ENCODE assay signal across 2 cellular contexts in the genomic region with DNA sequence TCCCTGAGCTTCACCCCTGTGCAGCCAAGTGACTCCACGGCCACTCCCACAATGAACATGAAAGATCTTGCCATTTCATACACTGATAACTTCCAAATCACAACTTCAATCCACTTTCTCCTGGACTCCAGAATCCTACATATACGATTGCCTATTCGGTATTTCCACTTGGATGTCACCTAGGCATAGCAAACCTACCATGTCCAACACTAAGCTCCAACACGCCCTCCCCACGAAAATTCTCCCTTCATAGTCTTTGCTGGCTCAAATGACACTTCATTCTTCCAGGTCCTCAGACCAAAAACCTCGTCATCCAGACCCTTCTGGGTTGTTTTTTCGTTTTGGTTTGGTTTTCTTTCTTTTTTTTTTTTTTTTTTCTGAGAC.
TF ChIP-seq lines count a peak whose summit lies in the region.

No MANE protein-coding gene starts in this region.

TF ChIP-seq in GM12878, 131 proteins besides CTCF, POLR2A, EP300 and RAD21:
- no peak for TF ChIP-seq SREBF2 (IDR thresholded peaks at IDR 0.05; ENCODE audit: low read length)
- TF ChIP-seq, protein P1, sequence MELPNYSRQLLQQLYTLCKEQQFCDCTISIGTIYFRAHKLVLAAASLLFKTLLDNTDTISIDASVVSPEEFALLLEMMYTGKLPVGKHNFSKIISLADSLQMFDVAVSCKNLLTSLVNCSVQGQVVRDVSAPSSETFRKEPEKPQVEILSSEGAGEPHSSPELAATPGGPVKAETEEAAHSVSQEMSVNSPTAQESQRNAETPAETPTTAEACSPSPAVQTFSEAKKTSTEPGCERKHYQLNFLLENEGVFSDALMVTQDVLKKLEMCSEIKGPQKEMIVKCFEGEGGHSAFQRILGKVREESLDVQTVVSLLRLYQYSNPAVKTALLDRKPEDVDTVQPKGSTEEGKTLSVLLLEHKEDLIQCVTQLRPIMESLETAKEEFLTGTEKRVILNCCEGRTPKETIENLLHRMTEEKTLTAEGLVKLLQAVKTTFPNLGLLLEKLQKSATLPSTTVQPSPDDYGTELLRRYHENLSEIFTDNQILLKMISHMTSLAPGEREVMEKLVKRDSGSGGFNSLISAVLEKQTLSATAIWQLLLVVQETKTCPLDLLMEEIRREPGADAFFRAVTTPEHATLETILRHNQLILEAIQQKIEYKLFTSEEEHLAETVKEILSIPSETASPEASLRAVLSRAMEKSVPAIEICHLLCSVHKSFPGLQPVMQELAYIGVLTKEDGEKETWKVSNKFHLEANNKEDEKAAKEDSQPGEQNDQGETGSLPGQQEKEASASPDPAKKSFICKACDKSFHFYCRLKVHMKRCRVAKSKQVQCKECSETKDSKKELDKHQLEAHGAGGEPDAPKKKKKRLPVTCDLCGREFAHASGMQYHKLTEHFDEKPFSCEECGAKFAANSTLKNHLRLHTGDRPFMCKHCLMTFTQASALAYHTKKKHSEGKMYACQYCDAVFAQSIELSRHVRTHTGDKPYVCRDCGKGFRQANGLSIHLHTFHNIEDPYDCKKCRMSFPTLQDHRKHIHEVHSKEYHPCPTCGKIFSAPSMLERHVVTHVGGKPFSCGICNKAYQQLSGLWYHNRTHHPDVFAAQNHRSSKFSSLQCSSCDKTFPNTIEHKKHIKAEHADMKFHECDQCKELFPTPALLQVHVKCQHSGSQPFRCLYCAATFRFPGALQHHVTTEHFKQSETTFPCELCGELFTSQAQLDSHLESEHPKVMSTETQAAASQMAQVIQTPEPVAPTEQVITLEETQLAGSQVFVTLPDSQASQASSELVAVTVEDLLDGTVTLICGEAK (IDR thresholded peaks at IDR 0.05; ENCODE audit: borderline replicate concordance) = no peak
- TF ChIP-seq BACH1 (IDR thresholded peaks at IDR 0.05; ENCODE audit: borderline replicate concordance) = no peak
- TF ChIP-seq ZNF384 (IDR thresholded peaks at IDR 0.05; ENCODE audit: borderline replicate concordance, low read depth, low read length) = no peak

TF ChIP-seq in GM12891, 5 proteins besides CTCF, POLR2A, EP300 and RAD21:
- TF ChIP-seq SPI1 (IDR thresholded peaks at IDR 0.05; ENCODE audit: low read depth, low read length) (no peak), TAF1 (IDR thresholded peaks at IDR 0.05; ENCODE audit: low read depth, low read length) (no peak), POU2F2 (IDR thresholded peaks at IDR 0.05; ENCODE audit: low read depth, low read length) (no peak), POLR2AphosphoS5 (IDR thresholded peaks at IDR 0.05; ENCODE audit: low read depth, low read length) (no peak), PAX5 (IDR thresholded peaks at IDR 0.05; ENCODE audit: insufficient read depth, low read length, severe bottlenecking) (no peak)
TF ChIP-seq in GM12891: peak in this region for 0.
